In the genomic region with DNA sequence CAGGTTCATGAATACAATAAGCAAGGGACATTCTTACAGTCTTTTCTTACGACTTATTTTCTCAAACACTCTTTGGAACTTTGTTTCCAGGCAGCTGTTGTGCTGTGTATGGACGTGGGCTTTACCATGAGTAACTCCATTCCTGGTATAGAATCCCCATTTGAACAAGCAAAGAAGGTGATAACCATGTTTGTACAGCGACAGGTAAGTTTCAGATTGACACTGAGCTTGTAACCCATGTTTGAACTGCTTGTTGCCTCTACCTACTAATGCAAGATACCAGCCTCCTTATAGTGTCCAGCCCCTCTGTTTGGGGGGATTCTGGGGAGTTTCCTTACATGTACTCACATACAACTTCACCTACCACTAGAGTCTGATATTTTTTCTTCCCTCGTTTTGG, we compare ENCODE assay signal across 15 cellular contexts. TPM values are rescaled to one million over a fixed set of nuclear protein-coding genes. Genes with fewer than 3 reads are reported as not detected.
DNase-seq lines count a peak whose midpoint lies in the region; ATAC-seq and TF ChIP-seq lines count a peak whose summit lies in the region.
"Had no signal": no experiment of that assay in that cellular context is flagged by ENCODE, and none has a peak within 500 bp of the region (broad histone marks: within the 10 kb centered on the region; RNA-seq: fewer than 3 reads in every experiment).

No MANE protein-coding gene starts in this region.

- H3K9me3 ChIP-seq in OCI-LY3 (ENCODE audit: insufficient read depth, low read length) (no peaks in the 10 kb centered on the region), gastroesophageal sphincter (no peaks in the 10 kb centered on the region), adrenal gland (replicated peaks in 1 of 3) (no peaks in the 10 kb centered on the region)
- H3K9me3 ChIP-seq: ascending aorta, gastrocnemius medialis, uterus had no signal

- H3K27me3 ChIP-seq in OCI-LY3 (ENCODE audit: low read depth, low read length) (no peaks in the 10 kb centered on the region), gastroesophageal sphincter (peaks cover under 1% of the 10 kb centered on the region), adrenal gland (no peaks in the 10 kb centered on the region)
- H3K27me3 ChIP-seq: ascending aorta, uterus had no signal

- no peak for ATAC-seq in central memory CD8-positive, alpha-beta T cell (replicated peaks; ENCODE audit: extremely low read depth, poor library complexity, severe bottlenecking)
- peak; percentile 9 for ATAC-seq in stimulated activated effector memory CD8-positive, alpha-beta T cell treated with anti-CD3 and anti-CD28 coated beads, Interleukin-12 subunit alpha, Interleukin-12 subunit beta, amount 100 ng/mL, for 72 hours
- ATAC-seq in gastroesophageal sphincter (no peak), HG03378 (IDR thresholded peaks at IDR 0.05; ENCODE audit: unreplicated experiment) (no peak)
- ATAC-seq: gastrocnemius medialis, K562 had no signal

- H3K36me3 Mint-ChIP-seq in activated T-cell treated with anti-CD3 and anti-CD28 coated beads, Interleukin-2, amount 50 U/mL, for 24 hours (ENCODE audit: low read depth), result peaks cover 88% of the 10 kb centered on the region
- H3K36me3 Mint-ChIP-seq in central memory CD8-positive, alpha-beta T cell (ENCODE audit: insufficient read depth), result peaks cover 70% of the 10 kb centered on the region
- no peaks in the 10 kb centered on the region for H3K36me3 Mint-ChIP-seq in stimulated activated effector memory CD8-positive, alpha-beta T cell treated with anti-CD3 and anti-CD28 coated beads, Interleukin-12 subunit alpha, Interleukin-12 subunit beta, amount 100 ng/mL, for 72 hours

- H3K4me1 ChIP-seq in OCI-LY3 (ENCODE audit: low read length) (peaks cover 54% of the 10 kb centered on the region), gastroesophageal sphincter (peaks cover 3 to 81% (median 22%) of the 10 kb centered on the region in 3 donors), adrenal gland (replicated peaks in 1 of 2) (peaks cover 31 to 57% of the 10 kb centered on the region in 2 donors)

- no peak for TF ChIP-seq EP300 in gastroesophageal sphincter (IDR thresholded peaks at IDR 0.05)

- H2AFZ ChIP-seq in OCI-LY3 (ENCODE audit: low read depth, low read length), result no peak overlapping the region

- 0 out of 2 replicates have a peak overlapping the region, but pooled peaks have one; percentile 24 for H3K9ac ChIP-seq in OCI-LY3 (ENCODE audit: low read length)

- TF ChIP-seq CTCF in OCI-LY3 (IDR thresholded peaks at IDR 0.05; ENCODE audit: low read depth, low read length) (no peak), gastroesophageal sphincter (IDR thresholded peaks at IDR 0.05) (no peak), adrenal gland (IDR thresholded peaks at IDR 0.05) (no peak)

- H3K4me1 Mint-ChIP-seq in activated T-cell treated with anti-CD3 and anti-CD28 coated beads, Interleukin-2, amount 50 U/mL, for 24 hours (ENCODE audit: low read depth), result peaks cover 85% of the 10 kb centered on the region
- H3K4me1 Mint-ChIP-seq in central memory CD8-positive, alpha-beta T cell, result peaks cover 91% of the 10 kb centered on the region
- H3K4me1 Mint-ChIP-seq in stimulated activated effector memory CD8-positive, alpha-beta T cell treated with anti-CD3 and anti-CD28 coated beads, Interleukin-12 subunit alpha, Interleukin-12 subunit beta, amount 100 ng/mL, for 72 hours, result peaks cover 80% of the 10 kb centered on the region

- H3K4me2 ChIP-seq in OCI-LY3 (ENCODE audit: low read length), result peak overlapping the region; percentile 87

- H3K36me3 ChIP-seq in OCI-LY3 (replicated peaks; ENCODE audit: low read depth, low read length) (peaks cover 62% of the 10 kb centered on the region), gastroesophageal sphincter (peaks cover 0 to 54% of the 10 kb centered on the region in 2 donors), adrenal gland (replicated peaks in 1 of 2) (peaks cover 0 to 48% of the 10 kb centered on the region in 2 donors)
- H3K36me3 ChIP-seq: uterus had no signal

- H4K20me1 ChIP-seq in OCI-LY3 (ENCODE audit: insufficient read depth, low read length), result peaks cover 12% of the 10 kb centered on the region; the same call in 1 of the 2 replicates

- TF ChIP-seq POLR2A in gastroesophageal sphincter (IDR thresholded peaks at IDR 0.05) (no peak), adrenal gland (IDR thresholded peaks at IDR 0.05) (no peak)

- no peak for DNase-seq in activated T-cell treated with anti-CD3 and anti-CD28 coated beads, Interleukin-2, amount 50 U/mL, for 24 hours
- no peak for DNase-seq in activated T-cell treated with anti-CD3 and anti-CD28 coated beads, Interleukin-2, amount 50 U/mL, for 48 hours
- DNase-seq in central memory CD8-positive, alpha-beta T cell (ENCODE audit: low spot score in 2 of 2), result no peak
- DNase-seq in stimulated activated effector memory CD8-positive, alpha-beta T cell treated with anti-CD3 and anti-CD28 coated beads, Interleukin-12 subunit alpha, Interleukin-12 subunit beta, amount 100 ng/mL, for 72 hours (ENCODE audit: low spot score in 2 of 2), result no peak
- DNase-seq in adrenal gland, result no peak
- DNase-seq: effector CD8-positive, alpha-beta T cell; gastrocnemius medialis; NCI-H146; nucleus accumbens; uterus had no signal

- peak overlapping the region; percentile 100 for H3K27ac Mint-ChIP-seq in activated T-cell treated with anti-CD3 and anti-CD28 coated beads, Interleukin-2, amount 50 U/mL, for 24 hours
- peak overlapping the region; percentile 91 for H3K27ac Mint-ChIP-seq in central memory CD8-positive, alpha-beta T cell (ENCODE audit: low read depth)
- H3K27ac Mint-ChIP-seq in stimulated activated effector memory CD8-positive, alpha-beta T cell treated with anti-CD3 and anti-CD28 coated beads, Interleukin-12 subunit alpha, Interleukin-12 subunit beta, amount 100 ng/mL, for 72 hours, result peak overlapping the region; percentile 97

- intact Hi-C loops in adrenal gland (cut with DNase I), result loop anchor here in 1 of 2 donors (10.0 kb wide), 1 partner anchor 292 kb away; no protein-coding TSS in a partner anchor

- H3K4me3 Mint-ChIP-seq in activated T-cell treated with anti-CD3 and anti-CD28 coated beads, Interleukin-2, amount 50 U/mL, for 24 hours, result peak overlapping the region; percentile 100
- H3K4me3 Mint-ChIP-seq in central memory CD8-positive, alpha-beta T cell, result no peak overlapping the region
- H3K4me3 Mint-ChIP-seq in stimulated activated effector memory CD8-positive, alpha-beta T cell treated with anti-CD3 and anti-CD28 coated beads, Interleukin-12 subunit alpha, Interleukin-12 subunit beta, amount 100 ng/mL, for 72 hours, result peak overlapping the region; percentile 98

- H3K27me3 Mint-ChIP-seq in activated T-cell treated with anti-CD3 and anti-CD28 coated beads, Interleukin-2, amount 50 U/mL, for 24 hours, result no peaks in the 10 kb centered on the region
- H3K27me3 Mint-ChIP-seq in central memory CD8-positive, alpha-beta T cell, result no peaks in the 10 kb centered on the region

- H3K9me3 Mint-ChIP-seq in activated T-cell treated with anti-CD3 and anti-CD28 coated beads, Interleukin-2, amount 50 U/mL, for 24 hours, result no peaks in the 10 kb centered on the region
- no peaks in the 10 kb centered on the region for H3K9me3 Mint-ChIP-seq in central memory CD8-positive, alpha-beta T cell
- no peaks in the 10 kb centered on the region for H3K9me3 Mint-ChIP-seq in stimulated activated effector memory CD8-positive, alpha-beta T cell treated with anti-CD3 and anti-CD28 coated beads, Interleukin-12 subunit alpha, Interleukin-12 subunit beta, amount 100 ng/mL, for 72 hours

- WGBS in gastroesophageal sphincter (ENCODE audit: low coverage in 1 of 2), 2 donors, result 78 to 87% methylated on average over 4 of the region's 4 CpGs
- WGBS in adrenal gland, 4 donors, result 74 to 82% (median 78%) methylated on average over 4 of the region's 4 CpGs

- H3K79me2 ChIP-seq in OCI-LY3 (ENCODE audit: low read length), result peaks cover 79% of the 10 kb centered on the region

- H3K27ac ChIP-seq in OCI-LY3 (ENCODE audit: low read length) (peak overlapping the region; percentile 91), gastroesophageal sphincter (no peak overlapping the region), adrenal gland (no peak overlapping the region)
- H3K27ac ChIP-seq: ascending aorta, gastrocnemius medialis, uterus had no signal

- H3K4me3 ChIP-seq in OCI-LY3 (ENCODE audit: low read length) (peak overlapping the region; percentile 20; the same call in 1 of the 2 replicates), gastroesophageal sphincter (no peak overlapping the region), adrenal gland (no peak overlapping the region)
- H3K4me3 ChIP-seq: ascending aorta, gastrocnemius medialis, K562, uterus had no signal

RNA-seq across cellular contexts. Expression of a gene that starts 3.8 kb away (rescaled TPM):
- total RNA-seq in gastroesophageal sphincter (100 to 1,000 TPM; 143 to 190 (median 187) TPM), adrenal gland (100 to 1,000 TPM; 104 to 224 (median 158) TPM)
- 100 to 1,000 TPM in 1 of 3 donors, 10 to 100 TPM in 2; 58.4 to 198 (median 59.5) TPM for polyA plus RNA-seq in adrenal gland

RNA-seq across cellular contexts. Expression of a gene that starts 31.2 kb away (rescaled TPM):
- total RNA-seq in gastroesophageal sphincter (1 to 10 TPM in 1 of 4 donors, under 1 TPM in 2, not detected in 1; 0.67 to 3.1 (median 0.78) TPM), adrenal gland (1 to 10 TPM in 2 of 8 donors, under 1 TPM in 6; 0.12 to 1.3 (median 0.64) TPM)
- 1 to 10 TPM in 1 of 3 donors, under 1 TPM in 2; 0.24 to 1.2 (median 0.88) TPM for polyA plus RNA-seq in adrenal gland
- total RNA-seq: gastrocnemius medialis had no signal

RNA-seq across cellular contexts. Expression of a gene that starts 31.3 kb away (rescaled TPM):
- total RNA-seq in gastroesophageal sphincter, result 10 to 100 TPM in 1 of 4 donors, 1 to 10 TPM in 3; 4.9 to 15.3 (median 7.7) TPM
- total RNA-seq in adrenal gland, result 10 to 100 TPM in 5 of 8 donors, 1 to 10 TPM in 3; 6.0 to 22.2 (median 10.8) TPM
- 10 to 100 TPM in 1 of 3 donors, 1 to 10 TPM in 2; 5.3 to 11.3 (median 8.2) TPM for polyA plus RNA-seq in adrenal gland
